ENCODE assay signal across 20 cellular contexts in genomic region chr1:226525750-226526149, GRCh38. TPM values are rescaled to one million over a fixed set of nuclear protein-coding genes. Genes with fewer than 3 reads are reported as not detected.
A peak's percentile ranks its signal among the peaks of the same experiment; 100 is the strongest.
DNase-seq lines count a peak whose midpoint lies in the region; ATAC-seq lines count a peak whose summit lies in the region.
"Had no signal": no experiment of that assay in that cellular context is flagged by ENCODE, and none has a peak within 500 bp of the region (broad histone marks: within the 10 kb centered on the region; RNA-seq: fewer than 3 reads in every experiment).

No MANE protein-coding gene starts in this region.

- intact Hi-C loops in sciatic nerve (cut with DNase I) = no loop called here

- no peak overlapping the region for H3K4me3 ChIP-seq in MG63

- H3K27me3 ChIP-seq in MG63 = peaks cover 5% of the 10 kb centered on the region; the same call in 1 of the 2 replicates
- H3K27me3 ChIP-seq: BE2C had no signal

- H3K9me3 ChIP-seq in MG63 = no peaks in the 10 kb centered on the region; the same call in 1 of the 2 replicates
- H3K9me3 ChIP-seq: BE2C had no signal

- ATAC-seq in sciatic nerve = peak; percentile 92
- ATAC-seq in GM19395 (IDR thresholded peaks at IDR 0.05; ENCODE audit: unreplicated experiment) = no peak
- no peak for ATAC-seq in HG03460 (IDR thresholded peaks at IDR 0.05; ENCODE audit: unreplicated experiment)
- ATAC-seq: Right ventricle myocardium inferior had no signal

- DNase-seq in AG08396 (ENCODE audit: low spot score) (peak; percentile 49), MG63 (peak; percentile 42), fibroblast of gingiva (ENCODE audit: low read depth) (peak; percentile 77), sciatic nerve (ENCODE audit: low spot score) (no peak), NCI-H1048 (lab: John Stamatoyannopoulos, UW) (no peak), NCI-H1436 treated with DMSO at 0.1 percent for 48 hours (lab: John Stamatoyannopoulos, UW) (no peak)
- DNase-seq: BE2C; CD4-positive, CD25-positive, alpha-beta regulatory T cell; COR-L47; DMS 273 treated with DMSO at 0.1 percent for 48 hours; HFFc6; NCI-H1092 treated with DMSO at 0.1 percent for 48 hours; NCI-H1694 treated with DMSO at 0.1 percent for 48 hours; NCI-H510A; NCI-H774 had no signal

- H3K36me3 ChIP-seq in MG63 = no peaks in the 10 kb centered on the region
- H3K36me3 ChIP-seq: BE2C had no signal

RNA-seq across cellular contexts. Expression of gene STUM, which starts 22.8 kb away (rescaled TPM):
- total RNA-seq in MG63 (2014; rRNA removed; shearing (Covaris generic); ENCODE audit: low replicate concordance) = not detected in 2 replicates
- total RNA-seq in sciatic nerve = 7.8 TPM
- total RNA-seq: CD4-positive, CD25-positive, alpha-beta regulatory T cell; HFFc6; HT1080; OCI-LY7 had no signal

Comparison
In these comparisons a context has a peak if more than half of its experiments do, and no peak if none do; other contexts are left out.
1. DNase-seq: peak in AG08396 (single experiment), MG63 (single experiment) and fibroblast of gingiva (single experiment); none in sciatic nerve (single experiment), NCI-H1048 (single experiment) and NCI-H1436 treated with DMSO at 0.1 percent for 48 hours (single experiment).